8 cellular contexts compared by ENCODE assay signal in the genomic region with DNA sequence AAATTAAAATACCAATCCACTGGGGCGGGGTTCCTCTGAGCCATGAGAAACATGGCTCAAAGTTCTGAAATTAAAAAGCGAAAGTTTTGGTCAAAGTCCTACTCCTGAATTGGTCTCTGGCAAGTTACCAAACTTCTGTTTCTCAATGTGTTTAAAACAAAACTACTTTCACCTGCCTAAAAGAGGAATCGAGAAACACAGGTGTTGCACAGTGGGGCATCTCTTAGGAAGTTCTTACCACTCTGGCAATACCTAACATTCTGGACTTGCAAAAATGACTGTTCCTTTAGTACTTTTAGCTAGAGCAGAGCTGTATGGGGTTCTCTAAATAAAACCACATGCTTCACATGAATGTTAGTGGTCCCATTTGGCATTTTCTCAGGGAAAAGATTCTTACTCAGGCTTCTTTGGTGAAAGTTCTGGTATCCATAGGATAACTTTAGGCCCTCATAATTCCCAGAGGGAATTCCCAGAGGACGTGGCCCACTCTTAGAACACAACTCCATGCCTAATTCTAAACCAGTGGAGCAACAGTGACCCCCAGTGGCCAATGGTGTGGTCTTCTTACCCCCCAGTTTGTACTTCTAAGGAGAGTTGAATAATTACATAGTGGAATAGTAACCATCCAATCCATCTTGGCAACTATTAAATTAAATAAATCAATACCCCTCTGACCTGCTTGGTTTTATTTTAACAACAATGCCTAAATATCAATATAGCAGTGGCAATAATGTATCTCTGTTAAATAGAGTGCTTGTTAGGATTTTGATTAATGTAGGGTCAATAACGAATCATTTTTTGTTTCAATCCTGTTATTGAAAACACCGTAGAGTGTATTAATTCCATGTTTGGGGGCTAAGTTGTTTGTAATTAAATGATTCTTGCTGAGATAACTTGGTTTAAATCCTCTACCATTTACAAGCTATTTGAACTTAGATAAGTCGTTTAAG. TPM values are rescaled to one million over a fixed set of nuclear protein-coding genes. Genes with fewer than 3 reads are reported as not detected.
DNase-seq lines count a peak whose midpoint lies in the region; ATAC-seq and TF ChIP-seq lines count a peak whose summit lies in the region.

No MANE protein-coding gene starts in this region.

- H3K4me1 Mint-ChIP-seq in GM23338 (peaks cover 5% of the 10 kb centered on the region; the same call in 2 of the 3 replicates), T-cell (peaks cover 0 to 2% (median 0%) of the 10 kb centered on the region in 3 donors)

- TF ChIP-seq POLR2A in right lobe of liver (IDR thresholded peaks at IDR 0.05): no peak

- H3K27ac ChIP-seq in GM23338 (ENCODE audit: low read depth): no peak overlapping the region
- no peak overlapping the region for H3K27ac ChIP-seq in right lobe of liver

- H3K9me2 ChIP-seq in GM23338 (ENCODE audit: insufficient read depth): no peaks in the 10 kb centered on the region

- H3K27me3 Mint-ChIP-seq in GM23338 (ENCODE audit: insufficient read depth, low read depth, poor library complexity) (no peaks in the 10 kb centered on the region), T-cell (peaks cover 7 to 10% of the 10 kb centered on the region in 2 donors)

- H3K9me3 ChIP-seq in right lobe of liver: no peaks in the 10 kb centered on the region

- no peaks in the 10 kb centered on the region for H3F3A ChIP-seq in GM23338 (replicated peaks; ENCODE audit: low read depth)

- H3K9me3 Mint-ChIP-seq in GM23338 (no peaks in the 10 kb centered on the region), T-cell (no peaks in the 10 kb centered on the region)

- H3K4me3 ChIP-seq in GM23338 (no peak overlapping the region), right lobe of liver (no peak overlapping the region)

- H3K4me1 ChIP-seq in GM23338 (ENCODE audit: insufficient read depth) (peaks cover 5% of the 10 kb centered on the region; the same call in 1 of the 2 replicates), right lobe of liver (peaks cover 0 to 3% (median 0%) of the 10 kb centered on the region in 4 donors)

- H4K20me1 ChIP-seq in GM23338 (replicated peaks; ENCODE audit: insufficient read depth): no peaks in the 10 kb centered on the region

- intact Hi-C loops in Right ventricle myocardium superior (cut with DNase I) (loop anchor here (5.0 kb wide), 1 partner anchor 685 kb away; no protein-coding TSS in a partner anchor), cardiac septum (cut with DNase I) (loop anchor here (5.0 kb wide), 1 partner anchor 690 kb away; no protein-coding TSS in a partner anchor), right lobe of liver (cut with DNase I) (no loop called here)

- H3K36me3 ChIP-seq in GM23338 (ENCODE audit: insufficient read depth) (no peaks in the 10 kb centered on the region), right lobe of liver (no peaks in the 10 kb centered on the region)

- no peak overlapping the region for H3K27ac Mint-ChIP-seq in GM23338
- H3K27ac Mint-ChIP-seq in T-cell: no peak overlapping the region

- WGBS in right lobe of liver (ENCODE audit: insufficient coverage, low coverage, low lambda C conversion rate, missing lambda C conversion rate): 32% methylated on average over 7 of the region's 7 CpGs

- H3K4me2 ChIP-seq in GM23338: 0 out of 2 replicates have a peak overlapping the region, but pooled peaks have one; percentile 3

- H3K27me3 ChIP-seq in GM23338 (ENCODE audit: insufficient read depth) (no peaks in the 10 kb centered on the region), right lobe of liver (no peaks in the 10 kb centered on the region)

- POLR2A ChIA-PET in T-cell (lab: Charles Lee): interaction anchor here in 1 of 2 donors (0.6 to 0.7 kb wide), 2 partner anchors 69 to 690 kb away, joined by 3 to 4 read pairs; no protein-coding TSS in a partner anchor

- H3K4me3 Mint-ChIP-seq in GM23338 (no peak overlapping the region), T-cell (no peak overlapping the region)

- H2AFZ ChIP-seq in GM23338: no peak overlapping the region

- H3K36me3 Mint-ChIP-seq in GM23338 (ENCODE audit: low read depth) (no peaks in the 10 kb centered on the region), T-cell (no peaks in the 10 kb centered on the region)

- CTCF ChIA-PET in T-cell (lab: Charles Lee): interaction anchor here (0.6 to 1.7 kb wide), 8 partner anchors 11 to 1766 kb away, joined by 3 to 9 read pairs (median 5); no protein-coding TSS in a partner anchor

- TF ChIP-seq CTCF in GM23338 (conservative IDR thresholded peaks at IDR 0.05; ENCODE audit: low read depth in 2 of 2) (peak; percentile 91 to 93), right lobe of liver (IDR thresholded peaks at IDR 0.05) (peak; percentile 72 to 89 (median 78))

- no peaks in the 10 kb centered on the region for H3K79me2 ChIP-seq in GM23338 (replicated peaks; ENCODE audit: insufficient read depth)

- ATAC-seq in Right ventricle myocardium superior (ENCODE audit: poor library complexity) (peak; percentile 81), GM23338 (peak; percentile 100), T-cell (replicated peaks in 1 of 4) (peak in 1 of 4 experiments; percentile 62), right lobe of liver (peak; percentile 96 to 98 (median 98))

- DNase-seq in Right ventricle myocardium superior: peak; percentile 40
- no peak for DNase-seq in cardiac septum (ENCODE audit: low spot score)
- peak; percentile 87 for DNase-seq in GM23338 (ENCODE audit: low spot score)
- DNase-seq in Kasumi-1 (lab: John Stamatoyannopoulos, UW): peak; percentile 64 to 68
- DNase-seq in T-cell: peak in 28 of 34 experiments; percentile 6 to 56 (median 32)
- DNase-seq in cerebellar cortex (ENCODE audit: low spot score): peak; percentile 54
- peak in 2 of 3 donors; percentile 56 to 78 for DNase-seq in right lobe of liver
- peak; percentile 4 for DNase-seq in stimulated activated naive CD4-positive, alpha-beta T cell treated with Interleukin-2 at 50 U/mL for 16 hours (lab: John Stamatoyannopoulos, UW)

TF ChIP-seq in GM23338, 12 proteins besides CTCF, POLR2A, EP300 and RAD21 (continues in another document):
- TF ChIP-seq EZH2phosphoT487 (IDR thresholded peaks at IDR 0.05; ENCODE audit: unreplicated experiment) (no peak), ZNF114 (CRISPR knock-in tag; IDR thresholded peaks at IDR 0.05) (no peak)
- TF ChIP-seq, protein P1, sequence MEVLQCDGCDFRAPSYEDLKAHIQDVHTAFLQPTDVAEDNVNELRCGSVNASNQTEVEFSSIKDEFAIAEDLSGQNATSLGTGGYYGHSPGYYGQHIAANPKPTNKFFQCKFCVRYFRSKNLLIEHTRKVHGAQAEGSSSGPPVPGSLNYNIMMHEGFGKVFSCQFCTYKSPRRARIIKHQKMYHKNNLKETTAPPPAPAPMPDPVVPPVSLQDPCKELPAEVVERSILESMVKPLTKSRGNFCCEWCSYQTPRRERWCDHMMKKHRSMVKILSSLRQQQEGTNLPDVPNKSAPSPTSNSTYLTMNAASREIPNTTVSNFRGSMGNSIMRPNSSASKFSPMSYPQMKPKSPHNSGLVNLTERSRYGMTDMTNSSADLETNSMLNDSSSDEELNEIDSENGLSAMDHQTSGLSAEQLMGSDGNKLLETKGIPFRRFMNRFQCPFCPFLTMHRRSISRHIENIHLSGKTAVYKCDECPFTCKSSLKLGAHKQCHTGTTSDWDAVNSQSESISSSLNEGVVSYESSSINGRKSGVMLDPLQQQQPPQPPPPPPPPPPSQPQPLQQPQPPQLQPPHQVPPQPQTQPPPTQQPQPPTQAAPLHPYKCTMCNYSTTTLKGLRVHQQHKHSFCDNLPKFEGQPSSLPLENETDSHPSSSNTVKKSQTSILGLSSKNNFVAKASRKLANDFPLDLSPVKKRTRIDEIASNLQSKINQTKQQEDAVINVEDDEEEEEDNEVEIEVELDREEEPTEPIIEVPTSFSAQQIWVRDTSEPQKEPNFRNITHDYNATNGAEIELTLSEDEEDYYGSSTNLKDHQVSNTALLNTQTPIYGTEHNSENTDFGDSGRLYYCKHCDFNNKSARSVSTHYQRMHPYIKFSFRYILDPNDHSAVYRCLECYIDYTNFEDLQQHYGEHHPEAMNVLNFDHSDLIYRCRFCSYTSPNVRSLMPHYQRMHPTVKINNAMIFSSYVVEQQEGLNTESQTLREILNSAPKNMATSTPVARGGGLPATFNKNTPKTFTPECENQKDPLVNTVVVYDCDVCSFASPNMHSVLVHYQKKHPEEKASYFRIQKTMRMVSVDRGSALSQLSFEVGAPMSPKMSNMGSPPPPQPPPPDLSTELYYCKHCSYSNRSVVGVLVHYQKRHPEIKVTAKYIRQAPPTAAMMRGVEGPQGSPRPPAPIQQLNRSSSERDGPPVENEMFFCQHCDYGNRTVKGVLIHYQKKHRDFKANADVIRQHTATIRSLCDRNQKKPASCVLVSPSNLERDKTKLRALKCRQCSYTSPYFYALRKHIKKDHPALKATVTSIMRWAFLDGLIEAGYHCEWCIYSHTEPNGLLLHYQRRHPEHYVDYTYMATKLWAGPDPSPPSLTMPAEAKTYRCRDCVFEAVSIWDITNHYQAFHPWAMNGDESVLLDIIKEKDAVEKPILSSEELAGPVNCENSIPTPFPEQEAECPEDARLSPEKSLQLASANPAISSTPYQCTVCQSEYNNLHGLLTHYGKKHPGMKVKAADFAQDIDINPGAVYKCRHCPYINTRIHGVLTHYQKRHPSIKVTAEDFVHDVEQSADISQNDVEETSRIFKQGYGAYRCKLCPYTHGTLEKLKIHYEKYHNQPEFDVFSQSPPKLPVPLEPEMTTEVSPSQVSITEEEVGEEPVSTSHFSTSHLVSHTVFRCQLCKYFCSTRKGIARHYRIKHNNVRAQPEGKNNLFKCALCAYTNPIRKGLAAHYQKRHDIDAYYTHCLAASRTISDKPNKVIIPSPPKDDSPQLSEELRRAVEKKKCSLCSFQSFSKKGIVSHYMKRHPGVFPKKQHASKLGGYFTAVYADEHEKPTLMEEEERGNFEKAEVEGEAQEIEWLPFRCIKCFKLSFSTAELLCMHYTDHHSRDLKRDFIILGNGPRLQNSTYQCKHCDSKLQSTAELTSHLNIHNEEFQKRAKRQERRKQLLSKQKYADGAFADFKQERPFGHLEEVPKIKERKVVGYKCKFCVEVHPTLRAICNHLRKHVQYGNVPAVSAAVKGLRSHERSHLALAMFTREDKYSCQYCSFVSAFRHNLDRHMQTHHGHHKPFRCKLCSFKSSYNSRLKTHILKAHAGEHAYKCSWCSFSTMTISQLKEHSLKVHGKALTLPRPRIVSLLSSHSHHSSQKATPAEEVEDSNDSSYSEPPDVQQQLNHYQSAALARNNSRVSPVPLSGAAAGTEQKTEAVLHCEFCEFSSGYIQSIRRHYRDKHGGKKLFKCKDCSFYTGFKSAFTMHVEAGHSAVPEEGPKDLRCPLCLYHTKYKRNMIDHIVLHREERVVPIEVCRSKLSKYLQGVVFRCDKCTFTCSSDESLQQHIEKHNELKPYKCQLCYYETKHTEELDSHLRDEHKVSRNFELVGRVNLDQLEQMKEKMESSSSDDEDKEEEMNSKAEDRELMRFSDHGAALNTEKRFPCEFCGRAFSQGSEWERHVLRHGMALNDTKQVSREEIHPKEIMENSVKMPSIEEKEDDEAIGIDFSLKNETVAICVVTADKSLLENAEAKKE (CRISPR knock-in tag; IDR thresholded peaks at IDR 0.05): no peak

RNA-seq across cellular contexts. Expression of gene BMP3, which starts 21.9 kb away (rescaled TPM):
- not detected for total RNA-seq in Right ventricle myocardium superior
- not detected for total RNA-seq in cardiac septum
- total RNA-seq in GM23338 (2014; rRNA removed; shearing (Covaris generic)): 0.04 and 0.10 TPM in 2 replicates
- polyA plus RNA-seq in GM23338 (2016; fragmentation: Nextera tagmentation; extraction: Ambion mirVana): 0.03 TPM in 1 of 2 replicates, not detected in the other
- total RNA-seq in T-cell: under 1 TPM in 1 of 5 donors, not detected in 4; 0.07 TPM
- total RNA-seq in right lobe of liver: not detected

Comparison
In these comparisons a context has a peak if more than half of its experiments do, and no peak if none do; other contexts are left out.
1. intact Hi-C loops: an anchor here in Right ventricle myocardium superior (5.0 kb wide) and cardiac septum (5.0 kb wide); none called in right lobe of liver.